Comparison of ENCODE assay signal across 2 cellular contexts in genomic region chr18:12703714-12704113, GRCh38.
TF ChIP-seq lines count a peak whose summit lies in the region.

No MANE protein-coding gene starts in this region.

TF ChIP-seq in GM12878, 131 proteins besides CTCF, POLR2A, EP300 and RAD21:
- TF ChIP-seq FOXK2 (IDR thresholded peaks at IDR 0.05) (peak; percentile 72), ATF7 (IDR thresholded peaks at IDR 0.05; ENCODE audit: low read depth) (peak; percentile 71), ZNF622 (IDR thresholded peaks at IDR 0.05) (no peak), RUNX3 (IDR thresholded peaks at IDR 0.05; ENCODE audit: low read length) (no peak), MLLT1 (IDR thresholded peaks at IDR 0.05) (0 out of 2 replicates have a peak, but pooled peaks have one; percentile 29), ATF3 (IDR thresholded peaks at IDR 0.05; ENCODE audit: borderline replicate concordance, extremely low read depth, low read depth, low read length) (no peak), BCLAF1 (IDR thresholded peaks at IDR 0.05) (0 out of 2 replicates have a peak, but pooled peaks have one; percentile 9), YY1 (IDR thresholded peaks at IDR 0.05; ENCODE audit: low read depth, low read length) (peak; percentile 65)

TF ChIP-seq in liver, 16 proteins besides CTCF, POLR2A, EP300 and RAD21:
- TF ChIP-seq MAX (IDR thresholded peaks at IDR 0.05), result no peak
- TF ChIP-seq FOXA1 (IDR thresholded peaks at IDR 0.05), result no peak
- no peak for TF ChIP-seq JUND (IDR thresholded peaks at IDR 0.05)
- TF ChIP-seq HNF4G (IDR thresholded peaks at IDR 0.05), result no peak
- TF ChIP-seq ZBTB33 (IDR thresholded peaks at IDR 0.05), result no peak
- no peak for TF ChIP-seq REST (IDR thresholded peaks at IDR 0.05)
- TF ChIP-seq RXRA (IDR thresholded peaks at IDR 0.05), result no peak
- TF ChIP-seq GABPA (IDR thresholded peaks at IDR 0.05 in 1 of 2, conservative IDR thresholded peaks at IDR 0.05 in 1 of 2), result no peak
- no peak for TF ChIP-seq EGR1 (IDR thresholded peaks at IDR 0.05; ENCODE audit: low read depth in 2 of 2)
- TF ChIP-seq FOXA2 (IDR thresholded peaks at IDR 0.05), result no peak
- no peak for TF ChIP-seq SP1 (IDR thresholded peaks at IDR 0.05)
TF ChIP-seq in liver: peak in this region for 0.
